Comparison of ENCODE assay signal across 8 cellular contexts in genomic region chr5:151126199-151126645, GRCh38. TPM values are rescaled to one million over a fixed set of nuclear protein-coding genes. Genes with fewer than 3 reads are reported as not detected.
DNase-seq lines count a peak whose midpoint lies in the region; ATAC-seq and TF ChIP-seq lines count a peak whose summit lies in the region.

No MANE protein-coding gene starts in this region.

- H3K4me3 ChIP-seq in GM12865 (ENCODE audit: low read depth, low read length) (no peak overlapping the region), OCI-LY3 (ENCODE audit: low read length) (no peak overlapping the region; the same call in 1 of the 2 replicates), fibroblast of mammary gland (ENCODE audit: control insufficient read depth, low read depth, low read length) (no peak overlapping the region), neural cell (ENCODE audit: low read length) (no peak overlapping the region), stomach smooth muscle (ENCODE audit: low read length in 2 of 2) (no peak overlapping the region)

- H3K9me3 Mint-ChIP-seq in activated T-cell treated with anti-CD3 and anti-CD28 coated beads, Interleukin-2, amount 50 U/mL, for 72 hours = no peaks in the 10 kb centered on the region

- H3K9me3 ChIP-seq in OCI-LY3 (ENCODE audit: insufficient read depth, low read length) = no peaks in the 10 kb centered on the region
- H3K9me3 ChIP-seq in neural cell (ENCODE audit: low read length) = no peaks in the 10 kb centered on the region
- H3K9me3 ChIP-seq in stomach smooth muscle (ENCODE audit: control insufficient read depth in 2 of 2, low read length in 2 of 2) = no peaks in the 10 kb centered on the region

- H3K36me3 Mint-ChIP-seq in activated T-cell treated with anti-CD3 and anti-CD28 coated beads, Interleukin-2, amount 50 U/mL, for 72 hours (ENCODE audit: insufficient read depth in 2 of 2) = peaks cover 11 to 32% of the 10 kb centered on the region in 2 donors

- H2AFZ ChIP-seq in OCI-LY3 (ENCODE audit: low read depth, low read length) (no peak overlapping the region), neural cell (ENCODE audit: low read depth, low read length) (no peak overlapping the region)

- H3K27me3 ChIP-seq in OCI-LY3 (ENCODE audit: low read depth, low read length) = 0 out of 2 replicates have a peak, but pooled peaks cover 5% of the 10 kb centered on the region
- H3K27me3 ChIP-seq in neural cell (ENCODE audit: insufficient read depth, low read depth, low read length) = no peaks in the 10 kb centered on the region
- no peaks in the 10 kb centered on the region for H3K27me3 ChIP-seq in stomach smooth muscle (ENCODE audit: control insufficient read depth in 1 of 2, insufficient read depth in 2 of 2, low read length in 2 of 2)

- DNase-seq in GM12865 (ENCODE audit: low read depth) (peak; percentile 90), fibroblast of mammary gland (ENCODE audit: low read depth) (peak; percentile 70), NCI-H128 (lab: John Stamatoyannopoulos, UW; ENCODE audit: unreplicated experiment) (no peak)
- peak; percentile 68 to 81 for DNase-seq in activated T-cell treated with anti-CD3 and anti-CD28 coated beads, Interleukin-2, amount 50 U/mL, for 72 hours

- H3K27me3 Mint-ChIP-seq in activated T-cell treated with anti-CD3 and anti-CD28 coated beads, Interleukin-2, amount 50 U/mL, for 72 hours (ENCODE audit: low read depth) = no peaks in the 10 kb centered on the region

- TF ChIP-seq CTCF in GM12865 (IDR thresholded peaks at IDR 0.05; ENCODE audit: insufficient read depth, low read depth, low read length, missing control alignments) (peak; percentile 89), OCI-LY3 (IDR thresholded peaks at IDR 0.05; ENCODE audit: low read depth, low read length) (peak; percentile 76), fibroblast of mammary gland (conservative IDR thresholded peaks at IDR 0.05; ENCODE audit: control insufficient read depth, insufficient read depth, low read depth, low read length) (peak; percentile 81), neural cell (IDR thresholded peaks at IDR 0.05; ENCODE audit: poor library complexity, severe bottlenecking) (peak; percentile 87)

- H3K27ac ChIP-seq in OCI-LY3 (ENCODE audit: low read length) (peak overlapping the region; percentile 73), neural cell (ENCODE audit: low read length) (no peak overlapping the region), stomach smooth muscle (ENCODE audit: low read length) (peak overlapping the region; percentile 24)

- no peak for TF ChIP-seq EP300 in neural cell (conservative IDR thresholded peaks at IDR 0.05; ENCODE audit: poor library complexity, severe bottlenecking)

- peak; percentile 29 for ATAC-seq in HG03139 (IDR thresholded peaks at IDR 0.05; ENCODE audit: unreplicated experiment)
- peak; percentile 49 to 68 for ATAC-seq in activated T-cell treated with anti-CD3 and anti-CD28 coated beads, Interleukin-2, amount 50 U/mL, for 72 hours (replicated peaks in 1 of 2)

- no peaks in the 10 kb centered on the region for H3K9me2 ChIP-seq in neural cell (ENCODE audit: insufficient read depth, low read length)

- H3K36me3 ChIP-seq in OCI-LY3 (replicated peaks; ENCODE audit: low read depth, low read length) = no peaks in the 10 kb centered on the region
- H3K36me3 ChIP-seq in neural cell (ENCODE audit: insufficient read depth, low read length) = peaks cover 21% of the 10 kb centered on the region
- H3K36me3 ChIP-seq in stomach smooth muscle (ENCODE audit: control insufficient read depth in 2 of 2, insufficient read depth in 2 of 2, low read length in 2 of 2) = peaks cover 68 to 72% of the 10 kb centered on the region in 2 donors

- H3K79me2 ChIP-seq in OCI-LY3 (ENCODE audit: low read length) = no peaks in the 10 kb centered on the region
- H3K79me2 ChIP-seq in neural cell (replicated peaks; ENCODE audit: insufficient read depth, low read length) = no peaks in the 10 kb centered on the region

- H4K20me1 ChIP-seq in OCI-LY3 (ENCODE audit: insufficient read depth, low read length) (no peaks in the 10 kb centered on the region), neural cell (ENCODE audit: insufficient read depth) (no peaks in the 10 kb centered on the region)

- H3K9ac ChIP-seq in OCI-LY3 (ENCODE audit: low read length) = peak overlapping the region; percentile 47; the same call in 1 of the 2 replicates
- no peak overlapping the region for H3K9ac ChIP-seq in neural cell (ENCODE audit: low read length)
- no peak overlapping the region for H3K9ac ChIP-seq in stomach smooth muscle (ENCODE audit: low read length in 2 of 2)

- H3K4me2 ChIP-seq in OCI-LY3 (ENCODE audit: low read length) = peak overlapping the region; percentile 57
- no peak overlapping the region for H3K4me2 ChIP-seq in neural cell (ENCODE audit: low read length)

- peaks cover 68% of the 10 kb centered on the region for H3K4me1 Mint-ChIP-seq in activated T-cell treated with anti-CD3 and anti-CD28 coated beads, Interleukin-2, amount 50 U/mL, for 72 hours (ENCODE audit: low read depth)

- peak overlapping the region in 1 of 2 donors; percentile 7 for H3K4me3 Mint-ChIP-seq in activated T-cell treated with anti-CD3 and anti-CD28 coated beads, Interleukin-2, amount 50 U/mL, for 72 hours

- peak overlapping the region; percentile 59 for H3K27ac Mint-ChIP-seq in activated T-cell treated with anti-CD3 and anti-CD28 coated beads, Interleukin-2, amount 50 U/mL, for 72 hours

- H3K4me1 ChIP-seq in OCI-LY3 (ENCODE audit: low read length) (peaks cover 63% of the 10 kb centered on the region), stomach smooth muscle (ENCODE audit: control insufficient read depth, insufficient read depth, low read length) (peaks cover 36% of the 10 kb centered on the region)

- TF ChIP-seq RAD21 in neural cell (conservative IDR thresholded peaks at IDR 0.05) = peak; percentile 83

- H3F3A ChIP-seq in neural cell (ENCODE audit: insufficient read depth, low read length, poor library complexity, severe bottlenecking) = no peaks in the 10 kb centered on the region

TF ChIP-seq in neural cell, 6 proteins besides CTCF, POLR2A, EP300 and RAD21:
- TF ChIP-seq REST (IDR thresholded peaks at IDR 0.05; ENCODE audit: borderline replicate concordance) (no peak), SMC3 (conservative IDR thresholded peaks at IDR 0.05; ENCODE audit: poor library complexity) (peak; percentile 96)

RNA-seq across cellular contexts. Expression of gene ANXA6, which starts 31.4 kb away (rescaled TPM):
- total RNA-seq in activated T-cell treated with anti-CD3 and anti-CD28 coated beads, Interleukin-2, amount 50 U/mL, for 72 hours = 100 to 1,000 TPM; 127 to 171 TPM
- 27.5 and 51.9 TPM in 2 replicates for polyA plus RNA-seq in neural cell
- polyA minus RNA-seq in neural cell = 42.9 and 45.8 TPM in 2 replicates

RNA-seq across cellular contexts. Expression of gene TNIP1, which starts 45.4 kb away (rescaled TPM):
- total RNA-seq in activated T-cell treated with anti-CD3 and anti-CD28 coated beads, Interleukin-2, amount 50 U/mL, for 72 hours = 100 to 1,000 TPM; 358 to 420 TPM
- 3.1 and 3.3 TPM in 2 replicates for polyA plus RNA-seq in neural cell
- polyA minus RNA-seq in neural cell = 4.2 and 4.9 TPM in 2 replicates
